In genomic region chr1:235642021-235642942, GRCh38 we compare ENCODE assay signal across 8 cellular contexts.
DNase-seq lines count a peak whose midpoint lies in the region; ATAC-seq and TF ChIP-seq lines count a peak whose summit lies in the region.

No MANE protein-coding gene starts in this region.

- no peaks in the 10 kb centered on the region for H3K9me3 Mint-ChIP-seq in activated T-cell treated with anti-CD3 and anti-CD28 coated beads, Interleukin-2, amount 50 U/mL, for 24 hours

- peak overlapping the region; percentile 59 for H3K4me3 Mint-ChIP-seq in activated T-cell treated with anti-CD3 and anti-CD28 coated beads, Interleukin-2, amount 50 U/mL, for 24 hours

- in situ Hi-C loops in GM13977 (cut with MboI; ENCODE audit: low pct_unique_long_range_greater_than_20kb, low sequenced_read_pairs, unreplicated experiment): no loop called here

- H3K27ac Mint-ChIP-seq in activated T-cell treated with anti-CD3 and anti-CD28 coated beads, Interleukin-2, amount 50 U/mL, for 24 hours: peak overlapping the region; percentile 82

- ATAC-seq in HG02981 (IDR thresholded peaks at IDR 0.05; ENCODE audit: unreplicated experiment): peak; percentile 65

- H3K4me1 Mint-ChIP-seq in activated T-cell treated with anti-CD3 and anti-CD28 coated beads, Interleukin-2, amount 50 U/mL, for 24 hours (ENCODE audit: low read depth): peaks cover 32% of the 10 kb centered on the region

- peaks cover 38% of the 10 kb centered on the region for H3K27me3 Mint-ChIP-seq in activated T-cell treated with anti-CD3 and anti-CD28 coated beads, Interleukin-2, amount 50 U/mL, for 24 hours

- DNase-seq in GM13977 (ENCODE audit: low spot score) (peak; percentile 69), NOMO-1 (lab: John Stamatoyannopoulos, UW; ENCODE audit: unreplicated experiment in 2 of 2) (peak; percentile 56 to 64), islet precursor cell (peak; percentile 91), NCI-H1048 (lab: John Stamatoyannopoulos, UW) (no peak), Ammon's horn (ENCODE audit: low spot score) (no peak)
- peak; percentile 72 for DNase-seq in activated T-cell treated with anti-CD3 and anti-CD28 coated beads, Interleukin-2, amount 50 U/mL, for 24 hours
- peak; percentile 29 for DNase-seq in stimulated activated CD8-positive, alpha-beta memory T cell treated with anti-CD3 and anti-CD28 coated beads, Interleukin-7, amount 100 ng/mL, for 24 hours (ENCODE audit: low read depth)

- TF ChIP-seq CTCF in GM13977 (IDR thresholded peaks at IDR 0.05; ENCODE audit: extremely low read depth, insufficient read depth, missing control alignments): no peak

- no peaks in the 10 kb centered on the region for H3K36me3 Mint-ChIP-seq in activated T-cell treated with anti-CD3 and anti-CD28 coated beads, Interleukin-2, amount 50 U/mL, for 24 hours (ENCODE audit: low read depth)

Comparison
In these comparisons a context has a peak if more than half of its experiments do, and no peak if none do; other contexts are left out.
1. DNase-seq: peak in GM13977 (single experiment), NOMO-1 (2 of 2), activated T-cell treated with anti-CD3 and anti-CD28 coated beads, Interleukin-2, amount 50 U/mL, for 24 hours (single experiment), islet precursor cell (single experiment) and stimulated activated CD8-positive, alpha-beta memory T cell treated with anti-CD3 and anti-CD28 coated beads, Interleukin-7, amount 100 ng/mL, for 24 hours (single experiment); none in NCI-H1048 (single experiment) and Ammon's horn (single experiment).